1 cellular context compared by ENCODE assay signal in the genomic region with DNA sequence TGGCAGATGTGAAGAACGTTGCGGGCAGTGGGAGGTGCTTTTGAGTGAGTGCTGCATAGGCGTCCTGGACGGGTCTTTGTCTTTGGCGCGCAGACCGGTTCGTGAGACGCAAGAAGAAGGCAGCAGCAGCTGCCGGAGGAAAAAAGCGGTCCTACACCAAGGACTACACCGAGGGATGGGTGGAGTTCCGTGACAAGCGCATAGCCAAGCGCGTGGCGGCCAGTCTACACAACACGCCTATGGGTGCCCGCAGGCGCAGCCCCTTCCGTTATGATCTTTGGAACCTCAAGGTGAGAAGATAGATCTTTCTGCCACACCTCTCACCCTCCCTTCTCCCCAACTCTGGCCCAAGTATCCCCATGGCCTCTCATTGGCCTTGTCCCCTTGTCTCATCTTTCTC.
TF ChIP-seq lines count a peak whose summit lies in the region.

No MANE protein-coding gene starts in this region.

TF ChIP-seq in SK-N-SH, 30 proteins besides CTCF, POLR2A, EP300 and RAD21 (continued from another document):
- TF ChIP-seq, protein P1, sequence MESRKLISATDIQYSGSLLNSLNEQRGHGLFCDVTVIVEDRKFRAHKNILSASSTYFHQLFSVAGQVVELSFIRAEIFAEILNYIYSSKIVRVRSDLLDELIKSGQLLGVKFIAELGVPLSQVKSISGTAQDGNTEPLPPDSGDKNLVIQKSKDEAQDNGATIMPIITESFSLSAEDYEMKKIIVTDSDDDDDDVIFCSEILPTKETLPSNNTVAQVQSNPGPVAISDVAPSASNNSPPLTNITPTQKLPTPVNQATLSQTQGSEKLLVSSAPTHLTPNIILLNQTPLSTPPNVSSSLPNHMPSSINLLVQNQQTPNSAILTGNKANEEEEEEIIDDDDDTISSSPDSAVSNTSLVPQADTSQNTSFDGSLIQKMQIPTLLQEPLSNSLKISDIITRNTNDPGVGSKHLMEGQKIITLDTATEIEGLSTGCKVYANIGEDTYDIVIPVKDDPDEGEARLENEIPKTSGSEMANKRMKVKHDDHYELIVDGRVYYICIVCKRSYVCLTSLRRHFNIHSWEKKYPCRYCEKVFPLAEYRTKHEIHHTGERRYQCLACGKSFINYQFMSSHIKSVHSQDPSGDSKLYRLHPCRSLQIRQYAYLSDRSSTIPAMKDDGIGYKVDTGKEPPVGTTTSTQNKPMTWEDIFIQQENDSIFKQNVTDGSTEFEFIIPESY (IDR thresholded peaks at IDR 0.05; ENCODE audit: borderline replicate concordance, low read depth), result no peak
